In genomic region chr19:18439910-18440237, GRCh38 we compare ENCODE assay signal across 18 cellular contexts. TPM values are rescaled to one million over a fixed set of nuclear protein-coding genes. Genes with fewer than 3 reads are reported as not detected.
DNase-seq lines count a peak whose midpoint lies in the region; ATAC-seq, FAIRE-seq and TF ChIP-seq lines count a peak whose summit lies in the region.
"Had no signal": no experiment of that assay in that cellular context is flagged by ENCODE, and none has a peak within 500 bp of the region (broad histone marks: within the 10 kb centered on the region; RNA-seq: fewer than 3 reads in every experiment).

No MANE protein-coding gene starts in this region.

- H2BK12ac ChIP-seq in H1 (ENCODE audit: low read depth, low read length) (peak overlapping the region; percentile 87; the same call in 1 of the 2 replicates), neuronal stem cell (ENCODE audit: low read length) (peak overlapping the region; percentile 28)

- peak overlapping the region; percentile 71 for H3K4me3 Mint-ChIP-seq in CD4-positive, alpha-beta T cell

- no peak overlapping the region for H3K14ac ChIP-seq in H1 (ENCODE audit: insufficient read length)
- H3K14ac ChIP-seq in neuronal stem cell (ENCODE audit: low read length) = no peak overlapping the region

- H3K27ac Mint-ChIP-seq in CD4-positive, alpha-beta T cell = peak overlapping the region; percentile 81

- peak overlapping the region in 1 of 2 experiments; percentile 75; a peak in 1 of 4 replicates for H3K4me2 ChIP-seq in H1 (ENCODE audit: insufficient read depth in 1 of 2, low read depth in 2 of 2, low read length in 2 of 2)
- H3K4me2 ChIP-seq in neuronal stem cell (ENCODE audit: insufficient read depth, low read length, poor library complexity, severe bottlenecking) = no peak overlapping the region
- H3K4me2 ChIP-seq: smooth muscle cell had no signal

- no peak overlapping the region for H2AK5ac ChIP-seq in H1 (ENCODE audit: low read depth, low read length)
- peak overlapping the region; percentile 96 for H2AK5ac ChIP-seq in neuronal stem cell (ENCODE audit: low read depth, low read length)

- H2AFZ ChIP-seq in H1 (ENCODE audit: low read length) (no peak overlapping the region), neuronal stem cell (ENCODE audit: low read length) (no peak overlapping the region)

- H3K4ac ChIP-seq in H1 (replicated peaks; ENCODE audit: insufficient read length, low read depth, low read length) (no peak overlapping the region), neuronal stem cell (ENCODE audit: low read length) (no peak overlapping the region)

- H3K79me2 ChIP-seq in H1 (ENCODE audit: control insufficient read depth in 1 of 2, insufficient read depth in 2 of 2, low read length in 2 of 2) = no peaks in the 10 kb centered on the region

- no peaks in the 10 kb centered on the region for H3K27me3 Mint-ChIP-seq in CD4-positive, alpha-beta T cell

- H2BK5ac ChIP-seq in H1 (ENCODE audit: low read depth, low read length) = 0 out of 2 replicates have a peak overlapping the region, but pooled peaks have one; percentile 30
- peak overlapping the region; percentile 76 for H2BK5ac ChIP-seq in neuronal stem cell (ENCODE audit: low read length)

- CTCF ChIA-PET in CD4-positive, alpha-beta T cell (lab: Charles Lee) = interaction anchor here (1.5 to 3.1 kb wide), 4 partner anchors 11 to 22 kb away, joined by 6 to 10 read pairs (median 8); partner anchors contain the start of gene SSBP4
- CTCF ChIA-PET in H1 (lab: Charles Lee; ENCODE audit: partially characterized antibody) = interaction anchor here (0.6 to 2.4 kb wide), 15 partner anchors 7 to 123 kb away, joined by 3 to 8 read pairs (median 3); partner anchors contain the start of gene SSBP4

- TF ChIP-seq POLR2A in H1 (IDR thresholded peaks at IDR 0.05; ENCODE audit: control extremely low read depth in 1 of 2, low read depth in 2 of 2, low read length in 2 of 2) = no peak

- H3K18ac ChIP-seq in H1 (ENCODE audit: extremely low read depth, low read length) (no peak overlapping the region), neuronal stem cell (ENCODE audit: low read length) (peak overlapping the region; percentile 87)

- no peak overlapping the region for H3K4me3 ChIP-seq in NT2/D1 (ENCODE audit: insufficient read length, low read depth)
- H3K4me3 ChIP-seq in H1 (ENCODE audit: extremely low read depth in 1 of 4, insufficient read depth in 2 of 4, low read depth in 3 of 4, low read length in 4 of 4) = no peak overlapping the region
- H3K4me3 ChIP-seq in neuronal stem cell (ENCODE audit: low read length in 2 of 2) = no peak overlapping the region
- H3K4me3 ChIP-seq: coronary artery, smooth muscle cell had no signal

- H3K79me1 ChIP-seq in H1 (ENCODE audit: low read depth, low read length) (no peaks in the 10 kb centered on the region; the same call in 1 of the 2 replicates), neuronal stem cell (ENCODE audit: low read depth, low read length) (peaks cover 14% of the 10 kb centered on the region)

- H3K23me2 ChIP-seq in H1 (ENCODE audit: low read depth, low read length) = peaks cover 16% of the 10 kb centered on the region; the same call in 1 of the 2 replicates

- H3K9me3 ChIP-seq in CD4-positive, alpha-beta T cell (ENCODE audit: control insufficient read depth, low read length) = no peaks in the 10 kb centered on the region
- no peaks in the 10 kb centered on the region for H3K9me3 ChIP-seq in NT2/D1 (ENCODE audit: insufficient read depth, low read length)
- H3K9me3 ChIP-seq in H1 (ENCODE audit: insufficient read depth in 2 of 2, low read depth in 1 of 2, low read length in 1 of 2) = no peaks in the 10 kb centered on the region
- peaks cover 0 to 4% of the 10 kb centered on the region in 2 donors for H3K9me3 ChIP-seq in neuronal stem cell (replicated peaks in 1 of 2; ENCODE audit: control insufficient read depth in 2 of 2, insufficient read depth in 1 of 2, low read depth in 1 of 2, low read length in 2 of 2)

- no peak overlapping the region for H2BK20ac ChIP-seq in H1 (ENCODE audit: low read length)

- peaks cover 40% of the 10 kb centered on the region for H3K4me1 ChIP-seq in NT2/D1 (ENCODE audit: insufficient read depth, insufficient read length)
- peaks cover 5 to 24% (median 18%) of the 10 kb centered on the region in 4 experiments for H3K4me1 ChIP-seq in H1 (replicated peaks in 1 of 4; ENCODE audit: control insufficient read depth in 3 of 4, insufficient read depth in 4 of 4, low read length in 3 of 4)
- H3K4me1 ChIP-seq in neuronal stem cell (ENCODE audit: control insufficient read depth in 2 of 2, insufficient read depth in 1 of 2, low read depth in 1 of 2, low read length in 2 of 2) = peaks cover 30 to 40% of the 10 kb centered on the region in 2 donors

- H2BK120ac ChIP-seq in H1 (replicated peaks; ENCODE audit: low read depth, low read length) (no peak overlapping the region), neuronal stem cell (ENCODE audit: low read depth, low read length) (peak overlapping the region; percentile 29)

- H4K8ac ChIP-seq in H1 (ENCODE audit: extremely low read depth, insufficient read depth, low read length) (no peak overlapping the region), neuronal stem cell (ENCODE audit: low read depth, low read length) (no peak overlapping the region)

- no peak for TF ChIP-seq CTCF in CD4-positive, alpha-beta T cell (IDR thresholded peaks at IDR 0.05)
- no peak for TF ChIP-seq CTCF in H1 (IDR thresholded peaks at IDR 0.05; ENCODE audit: control extremely low read depth in 1 of 3, insufficient read depth in 1 of 3, low read depth in 1 of 3, low read length in 3 of 3)

- no peak for TF ChIP-seq RAD21 in H1 (IDR thresholded peaks at IDR 0.05 in 1 of 2, conservative IDR thresholded peaks at IDR 0.05 in 1 of 2; ENCODE audit: low read depth in 2 of 2, low read length in 2 of 2)

- H3K4me1 Mint-ChIP-seq in CD4-positive, alpha-beta T cell (ENCODE audit: low read depth) = peaks cover 32% of the 10 kb centered on the region

- H4K91ac ChIP-seq in H1 (replicated peaks; ENCODE audit: insufficient read length, low read length) (no peak overlapping the region), neuronal stem cell (ENCODE audit: low read depth, low read length, poor library complexity) (no peak overlapping the region)

- no peak overlapping the region for H4K5ac ChIP-seq in H1 (ENCODE audit: insufficient read length, low read depth, low read length)

- no peak overlapping the region for H3K27ac ChIP-seq in CD4-positive, alpha-beta T cell (ENCODE audit: low read depth, low read length)
- H3K27ac ChIP-seq in H1 (ENCODE audit: low read depth, low read length) = no peak overlapping the region
- peak overlapping the region; percentile 91 for H3K27ac ChIP-seq in neuronal stem cell (replicated peaks; ENCODE audit: low read length)

- no peak overlapping the region for H3K56ac ChIP-seq in H1 (replicated peaks; ENCODE audit: insufficient read length, low read depth, low read length)

- peak overlapping the region; percentile 79 for H3K9ac ChIP-seq in NT2/D1 (ENCODE audit: insufficient read length, low read depth)
- H3K9ac ChIP-seq in H1 (replicated peaks in 1 of 4; ENCODE audit: extremely low read depth in 1 of 4, low read depth in 3 of 4, low read length in 3 of 4) = no peak overlapping the region
- no peak overlapping the region for H3K9ac ChIP-seq in neuronal stem cell (ENCODE audit: low read depth, low read length, poor library complexity)

- peaks cover 23% of the 10 kb centered on the region for H3K36me3 Mint-ChIP-seq in CD4-positive, alpha-beta T cell (ENCODE audit: low read depth)

- POLR2A ChIA-PET in CD4-positive, alpha-beta T cell (lab: Charles Lee) = interaction anchor here (1.2 to 2.1 kb wide), 2 partner anchors 8 to 21 kb away, joined by 3 to 10 read pairs; partner anchors contain the start of gene SSBP4
- POLR2A ChIA-PET in H1 (lab: Charles Lee; ENCODE audit: partially characterized antibody) = interaction anchor here (0.6 to 3.4 kb wide), 16 partner anchors 8 to 940 kb away, joined by 3 to 19 read pairs (median 4); partner anchors contain the start of genes JUND, SSBP4 and UBA52

- no peak for TF ChIP-seq EP300 in H1 (IDR thresholded peaks at IDR 0.05; ENCODE audit: borderline replicate concordance in 1 of 2, low read depth in 2 of 2, low read length in 2 of 2)

- no peaks in the 10 kb centered on the region for H3K27me3 ChIP-seq in CD4-positive, alpha-beta T cell (ENCODE audit: control insufficient read depth, insufficient read depth, low read length)
- H3K27me3 ChIP-seq in NT2/D1 (ENCODE audit: insufficient read depth, insufficient read length) (no peaks in the 10 kb centered on the region), H1 (replicated peaks in 1 of 4; ENCODE audit: control insufficient read depth in 3 of 4, extremely low read depth in 1 of 4, insufficient read depth in 3 of 4, low read length in 3 of 4) (no peaks in the 10 kb centered on the region), neuronal stem cell (ENCODE audit: control insufficient read depth in 3 of 3, insufficient read depth in 3 of 3, low read depth in 1 of 3, low read length in 3 of 3) (no peaks in the 10 kb centered on the region)

- WGBS in H1 (ENCODE audit: extremely low coverage in 1 of 2, insufficient coverage in 1 of 2, insufficient read length in 1 of 2, insufficient replicate concordance in 2 of 2, low coverage in 1 of 2, low lambda C conversion rate in 2 of 2, missing lambda C conversion rate in 1 of 2), 2 experiments = 91% methylated on average over 9 of the region's 9 CpGs; no CpG with 5 or more reads in 1 of the 2 experiments
- no CpG with 5 or more reads among the region's 9 CpGs for WGBS in neuronal stem cell (ENCODE audit: extremely low coverage in 2 of 2, insufficient read length in 2 of 2, insufficient replicate concordance in 1 of 2), 2 donors

- H3K36me3 ChIP-seq in NT2/D1 (ENCODE audit: insufficient read depth, insufficient read length, low read length) = peaks cover 36% of the 10 kb centered on the region
- H3K36me3 ChIP-seq in H1 (ENCODE audit: control insufficient read depth in 2 of 4, insufficient read depth in 4 of 4, low read length in 3 of 4) = peaks cover 2 to 17% (median 8%) of the 10 kb centered on the region in 4 experiments; a peak in 4 of 8 replicates
- H3K36me3 ChIP-seq in neuronal stem cell (replicated peaks in 1 of 2; ENCODE audit: control insufficient read depth in 2 of 2, insufficient read depth in 2 of 2, low read length in 2 of 2) = peaks cover 16 to 27% of the 10 kb centered on the region in 2 donors

- DNase-seq in CD4-positive, alpha-beta T cell = no peak
- DNase-seq in NT2/D1 (ENCODE audit: low read depth, low spot score) (no peak), H1 (ENCODE audit: low read depth in 1 of 2, low spot score in 2 of 2) (no peak), neuronal stem cell (ENCODE audit: low spot score) (no peak), ureter (ENCODE audit: low spot score) (no peak), medulla oblongata (ENCODE audit: extremely low spot score) (no peak)
- no peak for DNase-seq in activated effector memory CD4-positive, alpha-beta T cell treated with anti-CD3 and anti-CD28 coated beads, Interleukin-2, amount 50 U/mL, for 16 hours
- DNase-seq: activated CD8-positive, alpha-beta memory T cell treated with anti-CD3 and anti-CD28 coated beads for 24 hours; amygdala; NCI-H2029 treated with DMSO at 0.1 percent for 48 hours had no signal

- intact Hi-C loops in CD4-positive, alpha-beta T cell (cut with DNase I, micrococcal nuclease) = no loop called here

- no peaks in the 10 kb centered on the region for H3K9me3 Mint-ChIP-seq in CD4-positive, alpha-beta T cell

- H2BK15ac ChIP-seq in H1 (ENCODE audit: low read length) = peak overlapping the region; percentile 61; the same call in 1 of the 2 replicates
- peak overlapping the region; percentile 95 for H2BK15ac ChIP-seq in neuronal stem cell (ENCODE audit: low read length)

- no peak for ATAC-seq in CD4-positive, alpha-beta T cell (ENCODE audit: poor library complexity)
- ATAC-seq in GM21447 (IDR thresholded peaks at IDR 0.05; ENCODE audit: unreplicated experiment) = no peak
- ATAC-seq: SK-N-SH treated with all-trans-retinoic acid at 6 μM for 48 hours had no signal

- peaks cover 0 to 23% of the 10 kb centered on the region in 2 experiments for H4K20me1 ChIP-seq in H1 (replicated peaks in 1 of 2; ENCODE audit: control insufficient read depth in 1 of 2, insufficient read depth in 2 of 2, low read length in 2 of 2)

- FAIRE-seq in H1 (lab: Jason Lieb, UNC) = no peak

- H3K23ac ChIP-seq in H1 (ENCODE audit: insufficient read length) = no peak overlapping the region
- no peak overlapping the region for H3K23ac ChIP-seq in neuronal stem cell (ENCODE audit: low read depth, low read length, poor library complexity)

RNA-seq across cellular contexts. Expression of gene ISYNA1, which starts 1.9 kb away (rescaled TPM):
- 10 to 100 TPM; 34.1 to 41.3 TPM for total RNA-seq in CD4-positive, alpha-beta T cell
- total RNA-seq in H1 (2021; fragmentation: NEBNext Ultra II Directional; extraction: Animal tissue kit (Norgen Biotek cat#: 25700)) = 207 and 215 TPM in 2 replicates
- 264 and 330 TPM in 2 replicates for polyA plus RNA-seq in H1 (2011; rRNA removed)
- polyA plus RNA-seq in H1 (2011; cell fraction: cytosol; rRNA removed) = 164 TPM
- 558 TPM for polyA plus RNA-seq in H1 (2011; cell fraction: nucleus; rRNA removed)
- 147 to 255 TPM (median 231 TPM) in 4 replicates for polyA plus RNA-seq in H1 (2012, experiment 1 of 2)
- 269 TPM for polyA plus RNA-seq in H1 (2012, experiment 2 of 2)
- polyA plus RNA-seq in H1 (2013, experiment 1 of 2) = 172 TPM
- 158 TPM for polyA plus RNA-seq in H1 (2013, experiment 2 of 2)
- 67.7 and 79.7 TPM in 2 replicates for polyA minus RNA-seq in H1 (2011; rRNA and poly(A)+ RNA removed)
- polyA minus RNA-seq in H1 (2011; cell fraction: cytosol; rRNA and poly(A)+ RNA removed) = 153 TPM
- 97.1 TPM for polyA minus RNA-seq in H1 (2011; cell fraction: nucleus; rRNA and poly(A)+ RNA removed)
- polyA plus RNA-seq in neuronal stem cell (2013, experiment 1 of 2) = 318 TPM
- 304 TPM for polyA plus RNA-seq in neuronal stem cell (2013, experiment 2 of 2)
- total RNA-seq in ureter = 116 TPM

RNA-seq across cellular contexts. Expression of gene SSBP4, which starts 20.7 kb away (rescaled TPM):
- total RNA-seq in CD4-positive, alpha-beta T cell = 10 to 100 TPM; 44.0 to 50.9 TPM
- 26.4 and 30.5 TPM in 2 replicates for total RNA-seq in H1 (2021; fragmentation: NEBNext Ultra II Directional; extraction: Animal tissue kit (Norgen Biotek cat#: 25700))
- 33.7 and 51.3 TPM in 2 replicates for polyA plus RNA-seq in H1 (2011; rRNA removed)
- polyA plus RNA-seq in H1 (2011; cell fraction: cytosol; rRNA removed) = 28.5 TPM
- polyA plus RNA-seq in H1 (2011; cell fraction: nucleus; rRNA removed) = 60.9 TPM
- polyA plus RNA-seq in H1 (2012, experiment 1 of 2) = 11.5 to 29.1 TPM (median 22.0 TPM) in 4 replicates
- 26.6 TPM for polyA plus RNA-seq in H1 (2012, experiment 2 of 2)
- polyA plus RNA-seq in H1 (2013, experiment 1 of 2) = 40.7 TPM
- 42.3 TPM for polyA plus RNA-seq in H1 (2013, experiment 2 of 2)
- polyA minus RNA-seq in H1 (2011; rRNA and poly(A)+ RNA removed) = 1.9 and 3.2 TPM in 2 replicates
- 25.3 TPM for polyA minus RNA-seq in H1 (2011; cell fraction: cytosol; rRNA and poly(A)+ RNA removed)
- 21.7 TPM for polyA minus RNA-seq in H1 (2011; cell fraction: nucleus; rRNA and poly(A)+ RNA removed)
- 66.8 TPM for polyA plus RNA-seq in neuronal stem cell (2013, experiment 1 of 2)
- 64.3 TPM for polyA plus RNA-seq in neuronal stem cell (2013, experiment 2 of 2)
- 74.7 TPM for total RNA-seq in ureter

RNA-seq across cellular contexts. Expression of gene LRRC25, which starts 42.5 kb away (rescaled TPM):
- under 1 TPM; 0.82 to 0.92 TPM for total RNA-seq in CD4-positive, alpha-beta T cell
- 0.20 and 0.23 TPM in 2 replicates for total RNA-seq in H1 (2021; fragmentation: NEBNext Ultra II Directional; extraction: Animal tissue kit (Norgen Biotek cat#: 25700))
- polyA plus RNA-seq in H1 (2011; rRNA removed) = 0.31 and 0.41 TPM in 2 replicates
- 0.35 TPM for polyA plus RNA-seq in H1 (2011; cell fraction: cytosol; rRNA removed)
- polyA plus RNA-seq in H1 (2011; cell fraction: nucleus; rRNA removed) = 0.30 TPM
- polyA plus RNA-seq in H1 (2012, experiment 1 of 2) = 0.09 to 0.29 TPM (median 0.19 TPM) in 3 of 4 replicates, not detected in the other
- polyA plus RNA-seq in H1 (2012, experiment 2 of 2) = 0.16 TPM
- polyA plus RNA-seq in H1 (2013, experiment 1 of 2) = 0.14 TPM
- 0.13 TPM for polyA plus RNA-seq in H1 (2013, experiment 2 of 2)
- polyA minus RNA-seq in H1 (2011; rRNA and poly(A)+ RNA removed) = 0.35 and 0.46 TPM in 2 replicates
- polyA minus RNA-seq in H1 (2011; cell fraction: cytosol; rRNA and poly(A)+ RNA removed) = not detected
- polyA minus RNA-seq in H1 (2011; cell fraction: nucleus; rRNA and poly(A)+ RNA removed) = not detected
- polyA plus RNA-seq in neuronal stem cell (2013, experiment 1 of 2) = 0.18 TPM
- 0.10 TPM for polyA plus RNA-seq in neuronal stem cell (2013, experiment 2 of 2)
- 3.6 TPM for total RNA-seq in ureter
- total RNA-seq: glomerular endothelial cell, lung microvascular endothelial cell, M059J, PC-3, smooth muscle cell had no signal

RNA-seq across cellular contexts. Expression of gene GDF15, which starts 53.9 kb away (rescaled TPM):
- not detected for total RNA-seq in CD4-positive, alpha-beta T cell
- 4.1 and 5.0 TPM in 2 replicates for total RNA-seq in H1 (2021; fragmentation: NEBNext Ultra II Directional; extraction: Animal tissue kit (Norgen Biotek cat#: 25700))
- 8.5 and 18.8 TPM in 2 replicates for polyA plus RNA-seq in H1 (2011; rRNA removed)
- 8.2 TPM for polyA plus RNA-seq in H1 (2011; cell fraction: cytosol; rRNA removed)
- polyA plus RNA-seq in H1 (2011; cell fraction: nucleus; rRNA removed) = 17.2 TPM
- 4.9 to 6.1 TPM (median 5.6 TPM) in 4 replicates for polyA plus RNA-seq in H1 (2012, experiment 1 of 2)
- polyA plus RNA-seq in H1 (2012, experiment 2 of 2) = 5.5 TPM
- polyA plus RNA-seq in H1 (2013, experiment 1 of 2) = 11.8 TPM
- polyA plus RNA-seq in H1 (2013, experiment 2 of 2) = 14.4 TPM
- polyA minus RNA-seq in H1 (2011; rRNA and poly(A)+ RNA removed) = 1.1 and 2.9 TPM in 2 replicates
- 6.8 TPM for polyA minus RNA-seq in H1 (2011; cell fraction: cytosol; rRNA and poly(A)+ RNA removed)
- 9.7 TPM for polyA minus RNA-seq in H1 (2011; cell fraction: nucleus; rRNA and poly(A)+ RNA removed)
- 5.3 TPM for polyA plus RNA-seq in neuronal stem cell (2013, experiment 1 of 2)
- polyA plus RNA-seq in neuronal stem cell (2013, experiment 2 of 2) = 5.1 TPM
- 84.1 TPM for total RNA-seq in ureter
